Comparison of ENCODE assay signal across 29 cellular contexts in the genomic region with DNA sequence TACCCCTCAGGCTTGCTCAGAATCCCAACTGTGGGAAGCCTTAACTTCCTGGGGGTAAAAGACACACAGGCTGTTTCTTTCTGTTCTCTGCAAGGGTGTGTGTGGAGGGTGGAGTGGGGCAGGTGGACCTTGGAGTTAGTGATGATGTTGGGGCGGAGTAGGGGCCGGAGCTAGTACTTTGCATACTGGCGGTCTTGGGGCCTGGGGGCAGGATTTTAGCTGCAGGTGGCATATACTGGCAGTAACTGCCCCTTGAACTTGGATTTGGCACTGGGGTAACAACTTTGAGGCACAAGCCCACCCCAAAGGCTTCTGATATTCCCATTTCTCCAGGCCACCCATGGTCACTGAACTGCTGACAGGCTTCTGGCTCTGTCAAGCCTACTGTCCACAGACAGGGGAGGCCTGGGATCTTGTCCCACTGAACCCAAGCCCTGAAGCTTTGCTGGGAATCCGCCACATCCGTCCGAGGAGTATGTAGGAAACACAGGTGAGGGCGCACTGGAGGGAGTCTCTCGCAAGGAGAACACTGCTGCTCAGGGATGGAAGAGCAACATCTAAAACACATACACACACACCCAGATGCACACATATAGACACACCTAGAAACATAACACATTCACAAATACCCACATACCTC.
"Had no signal": no experiment of that assay in that cellular context is flagged by ENCODE, and none has a peak within 500 bp of the region (broad histone marks: within the 10 kb centered on the region; RNA-seq: fewer than 3 reads in every experiment).

No MANE protein-coding gene starts in this region.

- H3K36me3 Mint-ChIP-seq: activated CD4-positive, alpha-beta memory T cell treated with anti-CD3 and anti-CD28 coated beads for 36 hours; activated CD8-positive, alpha-beta memory T cell treated with anti-CD3 and anti-CD28 coated beads, Interleukin-2, amount 10 ng/mL, durations not matched to agents 7 days and 5 days; activated naive CD4-positive, alpha-beta T cell treated with anti-CD3 and anti-CD28 coated beads, Interleukin-2, amount 50 U/mL, for 24 hours; activated naive CD8-positive, alpha-beta T cell treated with anti-CD3 and anti-CD28 coated beads for 36 hours had no signal

- H3K4me1 Mint-ChIP-seq: activated CD4-positive, alpha-beta T cell treated with anti-CD3 and anti-CD28 coated beads for 36 hours; activated CD4-positive, alpha-beta T cell treated with anti-CD3 and anti-CD28 coated beads, Interleukin-2, amount 10 ng/mL, durations not matched to agents 24 days and 14 days; activated CD8-positive, alpha-beta memory T cell treated with anti-CD3 and anti-CD28 coated beads, Interleukin-2, amount 10 ng/mL, durations not matched to agents 7 days and 5 days; activated naive CD4-positive, alpha-beta T cell treated with anti-CD3 and anti-CD28 coated beads, Interleukin-2, amount 50 U/mL, for 24 hours; activated naive CD8-positive, alpha-beta T cell treated with anti-CD3 and anti-CD28 coated beads for 36 hours; activated naive CD8-positive, alpha-beta T cell treated with anti-CD3 and anti-CD28 coated beads, Interleukin-2, amount 50 U/mL, for 24 hours; endodermal cell had no signal

- H3K4me3 ChIP-seq: adrenal gland, body of pancreas, breast epithelium, cardiac muscle cell, coronary artery, dorsolateral prefrontal cortex had no signal

- H3K27me3 ChIP-seq: adrenal gland, body of pancreas, breast epithelium, cardiac muscle cell, dorsolateral prefrontal cortex had no signal

- FAIRE-seq: frontal cortex had no signal

- H3K9me3 ChIP-seq: adrenal gland, body of pancreas, breast epithelium had no signal

- H3K36me3 ChIP-seq: adrenal gland, breast epithelium, cardiac muscle cell had no signal

- H3K4me3 Mint-ChIP-seq: activated CD4-positive, alpha-beta memory T cell treated with anti-CD3 and anti-CD28 coated beads for 36 hours; activated CD4-positive, alpha-beta T cell treated with anti-CD3 and anti-CD28 coated beads for 36 hours; activated CD4-positive, alpha-beta T cell treated with anti-CD3 and anti-CD28 coated beads, Interleukin-2, amount 10 ng/mL, durations not matched to agents 24 days and 14 days; activated CD8-positive, alpha-beta memory T cell treated with anti-CD3 and anti-CD28 coated beads, Interleukin-2, amount 10 ng/mL, durations not matched to agents 7 days and 5 days; activated CD8-positive, alpha-beta T cell treated with anti-CD3 and anti-CD28 coated beads, Interleukin-2, amount 10 ng/mL, durations not matched to agents 7 days and 5 days; activated naive CD4-positive, alpha-beta T cell treated with anti-CD3 and anti-CD28 coated beads for 36 hours; activated naive CD4-positive, alpha-beta T cell treated with anti-CD3 and anti-CD28 coated beads, Interleukin-2, amount 50 U/mL, for 24 hours; activated naive CD8-positive, alpha-beta T cell treated with anti-CD3 and anti-CD28 coated beads for 36 hours; activated naive CD8-positive, alpha-beta T cell treated with anti-CD3 and anti-CD28 coated beads, Interleukin-2, amount 50 U/mL, for 24 hours; activated T-cell treated with anti-CD3 and anti-CD28 coated beads, Interleukin-2, amount 50 U/mL, for 24 hours; activated T-cell treated with anti-CD3 and anti-CD28 coated beads, Interleukin-2, amount 50 U/mL, for 72 hours; dendritic cell treated with granulocyte-macrophage colony-stimulating factor and Interleukin-4, amounts not matched to agents 40 ng/mL and 50 ng/mL, for 4 days; endodermal cell had no signal

- DNase-seq: activated CD4-positive, alpha-beta memory T cell treated with anti-CD3 and anti-CD28 coated beads for 36 hours; activated CD4-positive, alpha-beta T cell treated with anti-CD3 and anti-CD28 coated beads for 36 hours; activated CD4-positive, alpha-beta T cell treated with anti-CD3 and anti-CD28 coated beads, Interleukin-2, amount 10 ng/mL, durations not matched to agents 24 days and 14 days; activated CD4-positive, CD25-positive, alpha-beta regulatory T cell; activated CD4-positive, CD25-positive, alpha-beta regulatory T cell treated with anti-CD3 and anti-CD28 coated beads, Interleukin-2, amount 50 U/mL, for 72 hours; activated CD8-positive, alpha-beta memory T cell treated with anti-CD3 and anti-CD28 coated beads, Interleukin-2, amount 10 ng/mL, durations not matched to agents 7 days and 5 days; activated CD8-positive, alpha-beta memory T cell treated with anti-CD3 and anti-CD28 coated beads, Interleukin-2, amount 50 U/mL, for 4 hours; activated CD8-positive, alpha-beta T cell treated with anti-CD3 and anti-CD28 coated beads, Interleukin-2, amount 10 ng/mL, durations not matched to agents 7 days and 5 days; activated naive CD4-positive, alpha-beta T cell treated with anti-CD3 and anti-CD28 coated beads for 36 hours; activated naive CD8-positive, alpha-beta T cell treated with anti-CD3 and anti-CD28 coated beads for 36 hours; activated naive CD8-positive, alpha-beta T cell treated with anti-CD3 and anti-CD28 coated beads, Interleukin-2, amount 50 U/mL, for 24 hours; activated T-cell treated with anti-CD3 and anti-CD28 coated beads, Interleukin-2, amount 50 U/mL, for 24 hours; activated T-cell treated with anti-CD3 and anti-CD28 coated beads, Interleukin-2, amount 50 U/mL, for 72 hours; adrenal gland; amygdala; body of pancreas; central memory CD4-positive, alpha-beta T cell; cerebellar nuclear complex; effector memory CD4-positive, alpha-beta T cell; endodermal cell; foreskin fibroblast; T-helper 2 cell had no signal

- H3K27ac Mint-ChIP-seq: activated CD4-positive, alpha-beta memory T cell treated with anti-CD3 and anti-CD28 coated beads for 36 hours; activated CD4-positive, alpha-beta T cell treated with anti-CD3 and anti-CD28 coated beads for 36 hours; activated CD4-positive, alpha-beta T cell treated with anti-CD3 and anti-CD28 coated beads, Interleukin-2, amount 10 ng/mL, durations not matched to agents 24 days and 14 days; activated CD8-positive, alpha-beta memory T cell treated with anti-CD3 and anti-CD28 coated beads, Interleukin-2, amount 10 ng/mL, durations not matched to agents 7 days and 5 days; activated CD8-positive, alpha-beta T cell treated with anti-CD3 and anti-CD28 coated beads, Interleukin-2, amount 10 ng/mL, durations not matched to agents 7 days and 5 days; activated naive CD4-positive, alpha-beta T cell treated with anti-CD3 and anti-CD28 coated beads for 36 hours; activated naive CD4-positive, alpha-beta T cell treated with anti-CD3 and anti-CD28 coated beads, Interleukin-2, amount 50 U/mL, for 24 hours; activated naive CD8-positive, alpha-beta T cell treated with anti-CD3 and anti-CD28 coated beads for 36 hours; activated naive CD8-positive, alpha-beta T cell treated with anti-CD3 and anti-CD28 coated beads, Interleukin-2, amount 50 U/mL, for 24 hours; activated T-cell treated with anti-CD3 and anti-CD28 coated beads, Interleukin-2, amount 50 U/mL, for 24 hours; activated T-cell treated with anti-CD3 and anti-CD28 coated beads, Interleukin-2, amount 50 U/mL, for 72 hours; dendritic cell treated with granulocyte-macrophage colony-stimulating factor and Interleukin-4, amounts not matched to agents 40 ng/mL and 50 ng/mL, for 4 days; endodermal cell had no signal

- H3K27me3 Mint-ChIP-seq: activated CD4-positive, alpha-beta T cell treated with anti-CD3 and anti-CD28 coated beads, Interleukin-2, amount 10 ng/mL, durations not matched to agents 24 days and 14 days; activated CD8-positive, alpha-beta memory T cell treated with anti-CD3 and anti-CD28 coated beads, Interleukin-2, amount 10 ng/mL, durations not matched to agents 7 days and 5 days; activated naive CD4-positive, alpha-beta T cell treated with anti-CD3 and anti-CD28 coated beads, Interleukin-2, amount 50 U/mL, for 24 hours; activated naive CD8-positive, alpha-beta T cell treated with anti-CD3 and anti-CD28 coated beads for 36 hours had no signal

- H3K9me3 Mint-ChIP-seq: activated CD4-positive, alpha-beta memory T cell treated with anti-CD3 and anti-CD28 coated beads for 36 hours; activated CD4-positive, alpha-beta T cell treated with anti-CD3 and anti-CD28 coated beads, Interleukin-2, amount 10 ng/mL, durations not matched to agents 24 days and 14 days; activated naive CD4-positive, alpha-beta T cell treated with anti-CD3 and anti-CD28 coated beads for 36 hours; activated naive CD4-positive, alpha-beta T cell treated with anti-CD3 and anti-CD28 coated beads, Interleukin-2, amount 50 U/mL, for 24 hours; activated naive CD8-positive, alpha-beta T cell treated with anti-CD3 and anti-CD28 coated beads for 36 hours; activated naive CD8-positive, alpha-beta T cell treated with anti-CD3 and anti-CD28 coated beads, Interleukin-2, amount 50 U/mL, for 24 hours; activated T-cell treated with anti-CD3 and anti-CD28 coated beads, Interleukin-2, amount 50 U/mL, for 24 hours; activated T-cell treated with anti-CD3 and anti-CD28 coated beads, Interleukin-2, amount 50 U/mL, for 72 hours; dendritic cell treated with granulocyte-macrophage colony-stimulating factor and Interleukin-4, amounts not matched to agents 40 ng/mL and 50 ng/mL, for 4 days; endodermal cell had no signal
